Comparison of ENCODE assay signal across 16 cellular contexts in the genomic region with DNA sequence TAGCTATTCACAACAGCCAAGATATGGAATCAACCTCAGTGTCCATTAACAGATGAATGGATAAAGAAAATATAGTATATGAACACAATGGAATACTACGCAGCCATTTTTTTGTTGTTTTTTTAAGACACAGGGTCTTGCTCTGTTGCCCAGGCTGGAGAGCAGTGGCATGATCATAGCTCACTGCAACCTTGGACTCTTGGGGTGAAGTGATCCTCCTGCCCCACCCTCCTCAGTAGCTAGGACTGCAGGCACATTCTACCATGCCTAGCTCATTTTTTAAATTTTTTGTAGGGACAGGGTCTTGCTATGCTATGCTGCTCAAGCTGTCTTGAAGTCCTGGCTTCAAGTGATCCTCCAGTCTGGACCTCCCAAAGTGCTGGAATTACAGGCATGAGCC. TPM values are rescaled to one million over a fixed set of nuclear protein-coding genes. Genes with fewer than 3 reads are reported as not detected.
DNase-seq lines count a peak whose midpoint lies in the region; ATAC-seq, FAIRE-seq and TF ChIP-seq lines count a peak whose summit lies in the region.
"Had no signal": no experiment of that assay in that cellular context is flagged by ENCODE, and none has a peak within 500 bp of the region (broad histone marks: within the 10 kb centered on the region; RNA-seq: fewer than 3 reads in every experiment).

No MANE protein-coding gene starts in this region.

- no peaks in the 10 kb centered on the region for H4K20me1 ChIP-seq in K562 (replicated peaks; ENCODE audit: control insufficient read depth, insufficient read depth, low read length)

- H2BK120ac ChIP-seq in mesenchymal stem cell (ENCODE audit: low read depth, low read length): no peak overlapping the region

- H2AFZ ChIP-seq in K562 (ENCODE audit: low read depth, low read length) (no peak overlapping the region), mesenchymal stem cell (ENCODE audit: low read depth, low read length) (no peak overlapping the region)

- TF ChIP-seq POLR2A in K562 (conservative IDR thresholded peaks at IDR 0.05): no peak

- DNase-seq in EH (ENCODE audit: low read depth) (peak; percentile 6), K562 (ENCODE audit: extremely low read depth in 1 of 4, low spot score in 3 of 4) (no peak), mesenchymal stem cell (no peak), HK-2 (ENCODE audit: unreplicated experiment) (no peak), occipital lobe (lab: John Stamatoyannopoulos, UW) (no peak)
- DNase-seq: AML-193; CD8-positive, alpha-beta memory T cell; DMS 273 treated with DMSO at 0.1 percent for 48 hours; GOT3; HCEC 1CT; HFFc6; Karpas-422 had no signal

- H2AK5ac ChIP-seq in mesenchymal stem cell (ENCODE audit: low read length, severe bottlenecking): peak overlapping the region; percentile 39

- H3K4me3 ChIP-seq in K562 (no peak overlapping the region), mesenchymal stem cell (ENCODE audit: insufficient read depth in 1 of 2, low read depth in 1 of 2, low read length in 2 of 2) (no peak overlapping the region)
- H3K4me3 ChIP-seq: BLaER1 had no signal

- H2BK5ac ChIP-seq in mesenchymal stem cell (ENCODE audit: low read depth, low read length, poor library complexity, severe bottlenecking): no peak overlapping the region

- H3K79me1 ChIP-seq in mesenchymal stem cell (replicated peaks; ENCODE audit: low read length, poor library complexity, severe bottlenecking): peaks cover 8% of the 10 kb centered on the region

- peaks cover 35% of the 10 kb centered on the region for H3K79me2 ChIP-seq in K562 (ENCODE audit: control insufficient read depth, insufficient read depth, low read length)

- H3K14ac ChIP-seq in mesenchymal stem cell (ENCODE audit: low read length in 2 of 2): no peak overlapping the region

- no peak for FAIRE-seq in K562 (lab: Jason Lieb, UNC)
- FAIRE-seq: HTR-8/SVneo had no signal

- H3K9me1 ChIP-seq in K562 (ENCODE audit: control insufficient read depth, insufficient read depth, low read length): no peaks in the 10 kb centered on the region

- no peak overlapping the region for H3K9ac ChIP-seq in K562 (ENCODE audit: insufficient read depth in 1 of 2, low read depth in 2 of 2, low read length in 2 of 2)
- H3K9ac ChIP-seq in mesenchymal stem cell (ENCODE audit: low read length): no peak overlapping the region
- H3K9ac ChIP-seq: BLaER1 had no signal

- ATAC-seq in K562 (no peak), HG03159 (IDR thresholded peaks at IDR 0.05; ENCODE audit: unreplicated experiment) (no peak), HG03025 (IDR thresholded peaks at IDR 0.05; ENCODE audit: low FRiP score, unreplicated experiment) (no peak)

- no peak for TF ChIP-seq RAD21 in K562 (CRISPR knock-in tag; conservative IDR thresholded peaks at IDR 0.05 in 1 of 2, IDR thresholded peaks at IDR 0.05 in 1 of 2)

- H2BK12ac ChIP-seq in mesenchymal stem cell (ENCODE audit: low read length in 2 of 2): no peak overlapping the region

- no peak overlapping the region for H4K8ac ChIP-seq in mesenchymal stem cell (ENCODE audit: low read length)

- no peaks in the 10 kb centered on the region for H3K36me3 ChIP-seq in K562 (ENCODE audit: control insufficient read depth, insufficient read depth, low read length)
- peaks cover 0 to 6% of the 10 kb centered on the region in 2 experiments for H3K36me3 ChIP-seq in mesenchymal stem cell (ENCODE audit: control insufficient read depth in 1 of 2, insufficient read depth in 2 of 2, low read depth in 1 of 2, low read length in 2 of 2)

- no peak overlapping the region for H3K23ac ChIP-seq in mesenchymal stem cell (ENCODE audit: low read length in 2 of 2)

- in situ Hi-C loops in K562 (cut with MboI): no loop called here

- H3K27ac ChIP-seq in K562 (ENCODE audit: extremely low read depth, low read depth, low read length) (no peak overlapping the region), mesenchymal stem cell (ENCODE audit: low read length, poor library complexity, severe bottlenecking) (peak overlapping the region; percentile 92)
- H3K27ac ChIP-seq: BLaER1 had no signal

- H3K4me1 ChIP-seq in K562 (replicated peaks in 1 of 2; ENCODE audit: control insufficient read depth in 2 of 2, insufficient read depth in 2 of 2, low read length in 2 of 2) (no peaks in the 10 kb centered on the region), mesenchymal stem cell (ENCODE audit: control insufficient read depth, insufficient read depth, low read depth, low read length) (peaks cover 6% of the 10 kb centered on the region)
- H3K4me1 ChIP-seq: BLaER1 had no signal

- H3K27me3 ChIP-seq in K562 (ENCODE audit: control insufficient read depth in 2 of 2, insufficient read depth in 2 of 2, low read length in 2 of 2) (no peaks in the 10 kb centered on the region), mesenchymal stem cell (ENCODE audit: control insufficient read depth in 1 of 2, insufficient read depth in 1 of 2, low read length in 2 of 2) (no peaks in the 10 kb centered on the region)
- H3K27me3 ChIP-seq: BLaER1 had no signal

- TF ChIP-seq EP300 in K562 (IDR thresholded peaks at IDR 0.05; ENCODE audit: low read length): no peak

- no peak overlapping the region for H3K4ac ChIP-seq in mesenchymal stem cell (ENCODE audit: low read depth in 1 of 2, low read length in 2 of 2)

- no peak for TF ChIP-seq CTCF in K562 (IDR thresholded peaks at IDR 0.05 in 2 of 3, conservative IDR thresholded peaks at IDR 0.05 in 1 of 3; ENCODE audit: insufficient read depth in 2 of 3, low read depth in 1 of 3, low read length in 3 of 3)

- H3K4me2 ChIP-seq in K562 (ENCODE audit: insufficient read depth, low read length) (no peak overlapping the region), mesenchymal stem cell (ENCODE audit: low read length, poor library complexity, severe bottlenecking) (peak overlapping the region; percentile 43)
- H3K4me2 ChIP-seq: BLaER1 had no signal

- POLR2A ChIA-PET in K562 (lab: Yijun Ruan, JAX): interaction anchor here (0.6 kb wide), 1 partner anchor 8 kb away, joined by 3 read pairs; no protein-coding TSS in a partner anchor

- H3K18ac ChIP-seq in mesenchymal stem cell (ENCODE audit: low read depth in 1 of 2, low read length in 2 of 2): no peak overlapping the region

- 94% methylated on average over 1 of the region's 1 CpG for WGBS in K562 (ENCODE audit: insufficient coverage, low coverage, missing lambda C conversion rate)
- WGBS in mesenchymal stem cell: 100% methylated on average over 1 of the region's 1 CpG

- BruUV-seq in K562 (replicated peaks; lab: Mats Ljungman, UMichigan): no TSS peak

- H4K91ac ChIP-seq in mesenchymal stem cell (ENCODE audit: low read length): no peak overlapping the region

- CTCF ChIA-PET in K562 (lab: Yijun Ruan, JAX; ENCODE audit: low intra/inter-chr PET ratio): no interaction called here

- intact Hi-C loops in K562 (cut with micrococcal nuclease): no loop called here

- H2BK15ac ChIP-seq in mesenchymal stem cell (ENCODE audit: low read depth, poor library complexity, severe bottlenecking): no peak overlapping the region

- peaks cover 5% of the 10 kb centered on the region; the same call in 1 of the 2 replicates for H3K9me3 ChIP-seq in K562 (replicated peaks; ENCODE audit: control insufficient read depth, insufficient read depth, low read depth, low read length)
- H3K9me3 ChIP-seq in mesenchymal stem cell (ENCODE audit: control insufficient read depth, low read length): peaks cover 31% of the 10 kb centered on the region

TF ChIP-seq in K562, 482 proteins besides CTCF, POLR2A, EP300 and RAD21:
- TF ChIP-seq SLC30A9 (CRISPR knock-in tag; IDR thresholded peaks at IDR 0.05) (no peak), ZNF121 (CRISPR knock-in tag; conservative IDR thresholded peaks at IDR 0.05) (peak; percentile 69)
TF ChIP-seq in K562: peak in this region for 1.

RNA-seq across cellular contexts. Expression of gene CERT1, which starts 38.5 kb away (rescaled TPM):
- 37.4 and 79.9 TPM in 2 replicates for total RNA-seq in K562 (2011; cell fraction: chromatin; rRNA removed; ENCODE audit: low replicate concordance)
- 11.7 and 14.3 TPM in 2 replicates for total RNA-seq in K562 (2011; cell fraction: nucleolus; rRNA removed)
- total RNA-seq in K562 (2011; cell fraction: nucleoplasm; rRNA removed): 41.1 and 65.3 TPM in 2 replicates
- total RNA-seq in K562 (2014; rRNA removed): 6.6 and 8.6 TPM in 2 replicates
- 20.8 and 26.6 TPM in 2 replicates for total RNA-seq in K562 (2014; rRNA removed; fragmentation: Illumina TruSeq; extraction: Trizol)
- total RNA-seq in K562 (2015; rRNA removed; fragmentation: Illumina TruSeq; extraction: Trizol): 20.3 and 24.5 TPM in 2 replicates
- total RNA-seq in K562 (2021): 19.4 and 24.7 TPM in 2 replicates
- 9.8 and 11.4 TPM in 2 replicates for polyA plus RNA-seq in K562 (2011; rRNA removed)
- polyA plus RNA-seq in K562 (2011; cell fraction: cytosol; rRNA removed): 4.0 and 6.2 TPM in 2 replicates
- polyA plus RNA-seq in K562 (2011; cell fraction: nucleus; rRNA removed): 9.4 and 10.4 TPM in 2 replicates
- 16.9 and 20.5 TPM in 2 replicates for polyA plus RNA-seq in K562 (2012)
- 16.0 and 21.6 TPM in 2 replicates for polyA plus RNA-seq in K562 (2014; fragmentation: Illumina TruSeq; extraction: Trizol)
- polyA plus RNA-seq in K562 (2014; fragmentation: Nextera tagmentation; extraction: Ambion mirVana): 1 to 10 TPM; 3.4 to 5.1 TPM
- polyA plus RNA-seq in K562 (2014; rRNA removed): 7.7 and 8.3 TPM in 2 replicates
- 41.3 and 46.5 TPM in 2 replicates for polyA minus RNA-seq in K562 (2011; rRNA and poly(A)+ RNA removed)
- 19.3 and 20.4 TPM in 2 replicates for polyA minus RNA-seq in K562 (2011; cell fraction: cytosol; rRNA and poly(A)+ RNA removed)
- polyA minus RNA-seq in K562 (2011; cell fraction: nucleus; rRNA and poly(A)+ RNA removed): 22.9 and 24.8 TPM in 2 replicates
- 33.2 TPM for polyA plus RNA-seq in mesenchymal stem cell (2013, experiment 1 of 2)
- polyA plus RNA-seq in mesenchymal stem cell (2013, experiment 2 of 2): 34.9 TPM
- total RNA-seq in occipital lobe: 49.6 TPM

RNA-seq across cellular contexts. Expression of gene POLK, which starts 38.7 kb away (rescaled TPM):
- 19.5 and 84.0 TPM in 2 replicates for total RNA-seq in K562 (2011; cell fraction: chromatin; rRNA removed; ENCODE audit: low replicate concordance)
- total RNA-seq in K562 (2011; cell fraction: nucleolus; rRNA removed): 9.0 and 15.1 TPM in 2 replicates
- total RNA-seq in K562 (2011; cell fraction: nucleoplasm; rRNA removed): 23.5 and 47.5 TPM in 2 replicates
- total RNA-seq in K562 (2014; rRNA removed) (9.4 and 15.0 TPM in 2 replicates), K562 (2014; rRNA removed; fragmentation: Illumina TruSeq; extraction: Trizol) (26.2 and 26.4 TPM in 2 replicates), K562 (2015; rRNA removed; fragmentation: Illumina TruSeq; extraction: Trizol) (21.8 and 22.2 TPM in 2 replicates), K562 (2021) (15.3 and 16.5 TPM in 2 replicates), occipital lobe (56.5 TPM)
- polyA plus RNA-seq in K562 (2011; rRNA removed) (26.5 and 31.6 TPM in 2 replicates), K562 (2014; fragmentation: Illumina TruSeq; extraction: Trizol) (16.3 and 20.8 TPM in 2 replicates), K562 (2014; fragmentation: Nextera tagmentation; extraction: Ambion mirVana) (10 to 100 TPM in 1 of 2 experiments, 1 to 10 TPM in 1; 6.1 to 11.4 TPM), K562 (2014; rRNA removed) (13.3 and 15.2 TPM in 2 replicates)
- polyA plus RNA-seq in K562 (2011; cell fraction: cytosol; rRNA removed): 4.5 and 7.6 TPM in 2 replicates
- polyA plus RNA-seq in K562 (2011; cell fraction: nucleus; rRNA removed): 20.8 and 20.9 TPM in 2 replicates
- 9.1 and 10.3 TPM in 2 replicates for polyA plus RNA-seq in K562 (2012)
- polyA minus RNA-seq in K562 (2011; rRNA and poly(A)+ RNA removed): 72.2 and 76.7 TPM in 2 replicates
- polyA minus RNA-seq in K562 (2011; cell fraction: cytosol; rRNA and poly(A)+ RNA removed): 11.5 and 12.0 TPM in 2 replicates
- 19.8 and 35.3 TPM in 2 replicates for polyA minus RNA-seq in K562 (2011; cell fraction: nucleus; rRNA and poly(A)+ RNA removed)
- polyA plus RNA-seq in mesenchymal stem cell (2013, experiment 1 of 2): 13.8 TPM
- 13.5 TPM for polyA plus RNA-seq in mesenchymal stem cell (2013, experiment 2 of 2)
